In genomic region chr21:42923553-42924432, GRCh38 we compare ENCODE assay signal across 1 cellular context.
TF ChIP-seq lines count a peak whose summit lies in the region.

No MANE protein-coding gene starts in this region.

TF ChIP-seq in HepG2, 621 proteins besides CTCF, POLR2A, EP300 and RAD21 (continued from another document and continues in another):
- TF ChIP-seq ZZZ3 (CRISPR knock-in tag; IDR thresholded peaks at IDR 0.05; ENCODE audit: borderline replicate concordance): no peak
- TF ChIP-seq GABPB1 (CRISPR knock-in tag; IDR thresholded peaks at IDR 0.05): peak; percentile 44; the same call in 1 of the 2 replicates
- no peak for TF ChIP-seq ZNF773 (CRISPR knock-in tag; IDR thresholded peaks at IDR 0.05; ENCODE audit: borderline replicate concordance)
- peak; percentile 86 for TF ChIP-seq SMC3 (IDR thresholded peaks at IDR 0.05; ENCODE audit: low read length)
- no peak for TF ChIP-seq HDAC6 (IDR thresholded peaks at IDR 0.05; ENCODE audit: low read depth, low read length)
- TF ChIP-seq NR0B2 (CRISPR knock-in tag; IDR thresholded peaks at IDR 0.05): no peak
- 0 out of 2 replicates have a peak, but pooled peaks have one; percentile 15 for TF ChIP-seq ARID5B (CRISPR knock-in tag; IDR thresholded peaks at IDR 0.05)
- TF ChIP-seq SOX13 (IDR thresholded peaks at IDR 0.05): no peak
- TF ChIP-seq SOX13 (CRISPR knock-in tag; conservative IDR thresholded peaks at IDR 0.05 in 1 of 2, IDR thresholded peaks at IDR 0.05 in 1 of 2): no peak
- peak; percentile 44; the same call in 1 of the 2 replicates for TF ChIP-seq ELF4 (CRISPR knock-in tag; IDR thresholded peaks at IDR 0.05; ENCODE audit: borderline replicate concordance)
- TF ChIP-seq ZNF274 (CRISPR knock-in tag; IDR thresholded peaks at IDR 0.05): no peak
- no peak for TF ChIP-seq RCOR2 (CRISPR knock-in tag; IDR thresholded peaks at IDR 0.05)
- TF ChIP-seq ATF2 (CRISPR knock-in tag; IDR thresholded peaks at IDR 0.05): no peak
- no peak for TF ChIP-seq EEA1 (CRISPR knock-in tag; IDR thresholded peaks at IDR 0.05; ENCODE audit: borderline replicate concordance)
- no peak for TF ChIP-seq NCOA1 (CRISPR knock-in tag; IDR thresholded peaks at IDR 0.05)
- TF ChIP-seq GTF3A (CRISPR knock-in tag; conservative IDR thresholded peaks at IDR 0.05): no peak
- TF ChIP-seq ZGPAT (CRISPR knock-in tag; IDR thresholded peaks at IDR 0.05): 0 out of 2 replicates have a peak, but pooled peaks have one; percentile 25
- no peak for TF ChIP-seq ZNF878 (CRISPR knock-in tag; IDR thresholded peaks at IDR 0.05)
- no peak for TF ChIP-seq ZKSCAN8 (CRISPR knock-in tag; IDR thresholded peaks at IDR 0.05; ENCODE audit: borderline replicate concordance)
- TF ChIP-seq ZNF577 (CRISPR knock-in tag; IDR thresholded peaks at IDR 0.05; ENCODE audit: borderline replicate concordance, low read depth): no peak
- no peak for TF ChIP-seq ZNF275 (CRISPR knock-in tag; IDR thresholded peaks at IDR 0.05; ENCODE audit: borderline replicate concordance)
- no peak for TF ChIP-seq GABPA (IDR thresholded peaks at IDR 0.05; ENCODE audit: low read depth, low read length)
- TF ChIP-seq GABPA (CRISPR knock-in tag; IDR thresholded peaks at IDR 0.05; ENCODE audit: low read depth): peak; percentile 64
- TF ChIP-seq SP140L (CRISPR knock-in tag; IDR thresholded peaks at IDR 0.05; ENCODE audit: borderline replicate concordance): no peak
- TF ChIP-seq ZNF160 (CRISPR knock-in tag; IDR thresholded peaks at IDR 0.05): no peak
- no peak for TF ChIP-seq ZNF451 (CRISPR knock-in tag; IDR thresholded peaks at IDR 0.05)
- no peak for TF ChIP-seq ZNF670 (CRISPR knock-in tag; IDR thresholded peaks at IDR 0.05; ENCODE audit: borderline replicate concordance)
- no peak for TF ChIP-seq RBAK (CRISPR knock-in tag; IDR thresholded peaks at IDR 0.05)
- no peak for TF ChIP-seq NFYC (CRISPR knock-in tag; IDR thresholded peaks at IDR 0.05)
- no peak for TF ChIP-seq KMT2B (CRISPR knock-in tag; IDR thresholded peaks at IDR 0.05)
- no peak for TF ChIP-seq STAT6 (CRISPR knock-in tag; IDR thresholded peaks at IDR 0.05; ENCODE audit: borderline replicate concordance)
- no peak for TF ChIP-seq ZNF280B (CRISPR knock-in tag; IDR thresholded peaks at IDR 0.05; ENCODE audit: borderline replicate concordance)
- no peak for TF ChIP-seq ZBTB44 (CRISPR knock-in tag; IDR thresholded peaks at IDR 0.05)
- TF ChIP-seq MIER2 (CRISPR knock-in tag; IDR thresholded peaks at IDR 0.05): no peak
- no peak for TF ChIP-seq KAT2B (IDR thresholded peaks at IDR 0.05; ENCODE audit: borderline replicate concordance, low read depth, low read length)
- TF ChIP-seq FIP1L1 (IDR thresholded peaks at IDR 0.05; ENCODE audit: borderline replicate concordance, insufficient read depth, low read depth, low read length): no peak
- TF ChIP-seq CCDC6 (CRISPR knock-in tag; IDR thresholded peaks at IDR 0.05): no peak
- TF ChIP-seq RNF2 (conservative IDR thresholded peaks at IDR 0.05; ENCODE audit: low read depth): no peak
- no peak for TF ChIP-seq IRF9 (CRISPR knock-in tag; IDR thresholded peaks at IDR 0.05; ENCODE audit: borderline replicate concordance)
- no peak for TF ChIP-seq ZNF329 (CRISPR knock-in tag; IDR thresholded peaks at IDR 0.05; ENCODE audit: low read depth)
- TF ChIP-seq ATF4 (CRISPR knock-in tag; IDR thresholded peaks at IDR 0.05): no peak
- no peak for TF ChIP-seq JUNB (CRISPR knock-in tag; IDR thresholded peaks at IDR 0.05; ENCODE audit: borderline replicate concordance)
- no peak for TF ChIP-seq HNRNPUL1 (IDR thresholded peaks at IDR 0.05; ENCODE audit: low read depth, low read length)
- peak; percentile 39; the same call in 1 of the 2 replicates for TF ChIP-seq ZBTB33 (CRISPR knock-in tag; IDR thresholded peaks at IDR 0.05)
- TF ChIP-seq PCBP2 (optimal IDR thresholded peaks at IDR 0.05; ENCODE audit: low read depth, low read length, poor library complexity, severe bottlenecking): no peak
- TF ChIP-seq ZNF747 (CRISPR knock-in tag; IDR thresholded peaks at IDR 0.05; ENCODE audit: borderline replicate concordance): no peak
- TF ChIP-seq KAT8 (CRISPR knock-in tag; IDR thresholded peaks at IDR 0.05): peak; percentile 57; the same call in 1 of the 2 replicates
